ENCODE assay signal across 1 cellular context in genomic region chr20:728022-728944, GRCh38.
TF ChIP-seq lines count a peak whose summit lies in the region.

No MANE protein-coding gene starts in this region.

TF ChIP-seq in HepG2, 621 proteins besides CTCF, POLR2A, EP300 and RAD21 (continued from another document and continues in another):
- TF ChIP-seq ZNF512 (CRISPR knock-in tag; IDR thresholded peaks at IDR 0.05) (no peak), ZNF552 (CRISPR knock-in tag; IDR thresholded peaks at IDR 0.05; ENCODE audit: borderline replicate concordance) (no peak), DMAP1 (CRISPR knock-in tag; IDR thresholded peaks at IDR 0.05) (no peak), ZNF607 (CRISPR knock-in tag; IDR thresholded peaks at IDR 0.05; ENCODE audit: borderline replicate concordance) (no peak), PLRG1 (conservative IDR thresholded peaks at IDR 0.05) (no peak), HHEX (CRISPR knock-in tag; IDR thresholded peaks at IDR 0.05) (no peak), GZF1 (CRISPR knock-in tag; IDR thresholded peaks at IDR 0.05) (0 out of 2 replicates have a peak, but pooled peaks have one; percentile 51), RXRB (CRISPR knock-in tag; IDR thresholded peaks at IDR 0.05; ENCODE audit: borderline replicate concordance) (no peak), HNF4G (IDR thresholded peaks at IDR 0.05; ENCODE audit: borderline replicate concordance, low read depth, low read length) (no peak), HNF4G (CRISPR knock-in tag; IDR thresholded peaks at IDR 0.05; ENCODE audit: borderline replicate concordance, low read depth) (no peak), BORCS8-MEF2B (CRISPR knock-in tag; IDR thresholded peaks at IDR 0.05) (peak; percentile 70; the same call in 1 of the 2 replicates), U2AF2 (IDR thresholded peaks at IDR 0.05; ENCODE audit: low read depth, low read length) (no peak), HNRNPLL (IDR thresholded peaks at IDR 0.05; ENCODE audit: low read depth, low read length, poor library complexity, severe bottlenecking) (peak; percentile 65), ERF (CRISPR knock-in tag; IDR thresholded peaks at IDR 0.05) (peak; percentile 66; the same call in 1 of the 2 replicates), ZNF713 (CRISPR knock-in tag; IDR thresholded peaks at IDR 0.05) (0 out of 2 replicates have a peak, but pooled peaks have one; percentile 58), ZEB1 (IDR thresholded peaks at IDR 0.05; ENCODE audit: insufficient replicate concordance, low read depth) (no peak), IKZF1 (IDR thresholded peaks at IDR 0.05) (no peak), MATR3 (CRISPR knock-in tag; IDR thresholded peaks at IDR 0.05) (no peak), ZNF747 (CRISPR knock-in tag; IDR thresholded peaks at IDR 0.05; ENCODE audit: borderline replicate concordance) (peak; percentile 59; the same call in 1 of the 2 replicates), ZNF10 (CRISPR knock-in tag; IDR thresholded peaks at IDR 0.05; ENCODE audit: borderline replicate concordance, low read depth) (no peak), CREB1 (IDR thresholded peaks at IDR 0.05) (no peak), CREB1 (CRISPR knock-in tag; IDR thresholded peaks at IDR 0.05) (no peak), CCDC6 (CRISPR knock-in tag; IDR thresholded peaks at IDR 0.05) (no peak), ZNF282 (IDR thresholded peaks at IDR 0.05; ENCODE audit: partially characterized antibody) (no peak), MEIS1 (CRISPR knock-in tag; IDR thresholded peaks at IDR 0.05; ENCODE audit: borderline replicate concordance) (peak; percentile 86; the same call in 1 of the 2 replicates), NFYC (CRISPR knock-in tag; IDR thresholded peaks at IDR 0.05) (no peak), ZNF136 (CRISPR knock-in tag; IDR thresholded peaks at IDR 0.05; ENCODE audit: low read depth) (no peak), TEAD3 (CRISPR knock-in tag; optimal IDR thresholded peaks at IDR 0.05; ENCODE audit: borderline replicate concordance) (peak; percentile 78), NCOA5 (CRISPR knock-in tag; IDR thresholded peaks at IDR 0.05) (no peak), ZNF12 (CRISPR knock-in tag; IDR thresholded peaks at IDR 0.05) (no peak), FOSL1 (CRISPR knock-in tag; IDR thresholded peaks at IDR 0.05; ENCODE audit: borderline replicate concordance) (no peak), MLLT10 (CRISPR knock-in tag; IDR thresholded peaks at IDR 0.05) (no peak), NFE2L2 (IDR thresholded peaks at IDR 0.05; ENCODE audit: low read length) (no peak), ZBTB14 (CRISPR knock-in tag; IDR thresholded peaks at IDR 0.05) (no peak), SMYD3 (CRISPR knock-in tag; IDR thresholded peaks at IDR 0.05) (no peak), ELF3 (CRISPR knock-in tag; IDR thresholded peaks at IDR 0.05) (no peak)
- TF ChIP-seq, protein P1, sequence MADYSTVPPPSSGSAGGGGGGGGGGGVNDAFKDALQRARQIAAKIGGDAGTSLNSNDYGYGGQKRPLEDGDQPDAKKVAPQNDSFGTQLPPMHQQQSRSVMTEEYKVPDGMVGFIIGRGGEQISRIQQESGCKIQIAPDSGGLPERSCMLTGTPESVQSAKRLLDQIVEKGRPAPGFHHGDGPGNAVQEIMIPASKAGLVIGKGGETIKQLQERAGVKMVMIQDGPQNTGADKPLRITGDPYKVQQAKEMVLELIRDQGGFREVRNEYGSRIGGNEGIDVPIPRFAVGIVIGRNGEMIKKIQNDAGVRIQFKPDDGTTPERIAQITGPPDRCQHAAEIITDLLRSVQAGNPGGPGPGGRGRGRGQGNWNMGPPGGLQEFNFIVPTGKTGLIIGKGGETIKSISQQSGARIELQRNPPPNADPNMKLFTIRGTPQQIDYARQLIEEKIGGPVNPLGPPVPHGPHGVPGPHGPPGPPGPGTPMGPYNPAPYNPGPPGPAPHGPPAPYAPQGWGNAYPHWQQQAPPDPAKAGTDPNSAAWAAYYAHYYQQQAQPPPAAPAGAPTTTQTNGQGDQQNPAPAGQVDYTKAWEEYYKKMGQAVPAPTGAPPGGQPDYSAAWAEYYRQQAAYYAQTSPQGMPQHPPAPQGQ (CRISPR knock-in tag; IDR thresholded peaks at IDR 0.05; ENCODE audit: borderline replicate concordance) = no peak
- TF ChIP-seq, protein P2, sequence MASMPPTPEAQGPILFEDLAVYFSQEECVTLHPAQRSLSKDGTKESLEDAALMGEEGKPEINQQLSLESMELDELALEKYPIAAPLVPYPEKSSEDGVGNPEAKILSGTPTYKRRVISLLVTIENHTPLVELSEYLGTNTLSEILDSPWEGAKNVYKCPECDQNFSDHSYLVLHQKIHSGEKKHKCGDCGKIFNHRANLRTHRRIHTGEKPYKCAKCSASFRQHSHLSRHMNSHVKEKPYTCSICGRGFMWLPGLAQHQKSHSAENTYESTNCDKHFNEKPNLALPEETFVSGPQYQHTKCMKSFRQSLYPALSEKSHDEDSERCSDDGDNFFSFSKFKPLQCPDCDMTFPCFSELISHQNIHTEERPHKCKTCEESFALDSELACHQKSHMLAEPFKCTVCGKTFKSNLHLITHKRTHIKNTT (CRISPR knock-in tag; IDR thresholded peaks at IDR 0.05) = no peak
- TF ChIP-seq, protein P3, sequence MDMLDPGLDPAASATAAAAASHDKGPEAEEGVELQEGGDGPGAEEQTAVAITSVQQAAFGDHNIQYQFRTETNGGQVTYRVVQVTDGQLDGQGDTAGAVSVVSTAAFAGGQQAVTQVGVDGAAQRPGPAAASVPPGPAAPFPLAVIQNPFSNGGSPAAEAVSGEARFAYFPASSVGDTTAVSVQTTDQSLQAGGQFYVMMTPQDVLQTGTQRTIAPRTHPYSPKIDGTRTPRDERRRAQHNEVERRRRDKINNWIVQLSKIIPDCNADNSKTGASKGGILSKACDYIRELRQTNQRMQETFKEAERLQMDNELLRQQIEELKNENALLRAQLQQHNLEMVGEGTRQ (IDR thresholded peaks at IDR 0.05; ENCODE audit: low read depth, low read length) = no peak
- TF ChIP-seq, protein P3 (CRISPR knock-in tag; IDR thresholded peaks at IDR 0.05; ENCODE audit: borderline replicate concordance) = no peak
- TF ChIP-seq, protein P4, sequence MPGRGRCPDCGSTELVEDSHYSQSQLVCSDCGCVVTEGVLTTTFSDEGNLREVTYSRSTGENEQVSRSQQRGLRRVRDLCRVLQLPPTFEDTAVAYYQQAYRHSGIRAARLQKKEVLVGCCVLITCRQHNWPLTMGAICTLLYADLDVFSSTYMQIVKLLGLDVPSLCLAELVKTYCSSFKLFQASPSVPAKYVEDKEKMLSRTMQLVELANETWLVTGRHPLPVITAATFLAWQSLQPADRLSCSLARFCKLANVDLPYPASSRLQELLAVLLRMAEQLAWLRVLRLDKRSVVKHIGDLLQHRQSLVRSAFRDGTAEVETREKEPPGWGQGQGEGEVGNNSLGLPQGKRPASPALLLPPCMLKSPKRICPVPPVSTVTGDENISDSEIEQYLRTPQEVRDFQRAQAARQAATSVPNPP (CRISPR knock-in tag; IDR thresholded peaks at IDR 0.05) = no peak
- TF ChIP-seq, protein P5, sequence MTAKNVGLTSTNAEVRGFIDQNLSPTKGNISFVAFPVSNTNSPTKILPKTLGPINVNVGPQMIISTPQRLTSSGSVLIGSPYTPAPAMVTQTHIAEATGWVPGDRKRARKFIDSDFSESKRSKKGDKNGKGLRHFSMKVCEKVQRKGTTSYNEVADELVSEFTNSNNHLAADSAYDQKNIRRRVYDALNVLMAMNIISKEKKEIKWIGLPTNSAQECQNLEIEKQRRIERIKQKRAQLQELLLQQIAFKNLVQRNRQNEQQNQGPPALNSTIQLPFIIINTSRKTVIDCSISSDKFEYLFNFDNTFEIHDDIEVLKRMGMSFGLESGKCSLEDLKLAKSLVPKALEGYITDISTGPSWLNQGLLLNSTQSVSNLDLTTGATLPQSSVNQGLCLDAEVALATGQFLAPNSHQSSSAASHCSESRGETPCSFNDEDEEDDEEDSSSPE (CRISPR knock-in tag; IDR thresholded peaks at IDR 0.05) = 0 out of 2 replicates have a peak, but pooled peaks have one; percentile 41
- TF ChIP-seq, protein P6, sequence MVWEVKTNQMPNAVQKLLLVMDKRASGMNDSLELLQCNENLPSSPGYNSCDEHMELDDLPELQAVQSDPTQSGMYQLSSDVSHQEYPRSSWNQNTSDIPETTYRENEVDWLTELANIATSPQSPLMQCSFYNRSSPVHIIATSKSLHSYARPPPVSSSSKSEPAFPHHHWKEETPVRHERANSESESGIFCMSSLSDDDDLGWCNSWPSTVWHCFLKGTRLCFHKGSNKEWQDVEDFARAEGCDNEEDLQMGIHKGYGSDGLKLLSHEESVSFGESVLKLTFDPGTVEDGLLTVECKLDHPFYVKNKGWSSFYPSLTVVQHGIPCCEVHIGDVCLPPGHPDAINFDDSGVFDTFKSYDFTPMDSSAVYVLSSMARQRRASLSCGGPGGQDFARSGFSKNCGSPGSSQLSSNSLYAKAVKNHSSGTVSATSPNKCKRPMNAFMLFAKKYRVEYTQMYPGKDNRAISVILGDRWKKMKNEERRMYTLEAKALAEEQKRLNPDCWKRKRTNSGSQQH (CRISPR knock-in tag; IDR thresholded peaks at IDR 0.05; ENCODE audit: low read depth) = 0 out of 2 replicates have a peak, but pooled peaks have one; percentile 39
- TF ChIP-seq, protein P7, sequence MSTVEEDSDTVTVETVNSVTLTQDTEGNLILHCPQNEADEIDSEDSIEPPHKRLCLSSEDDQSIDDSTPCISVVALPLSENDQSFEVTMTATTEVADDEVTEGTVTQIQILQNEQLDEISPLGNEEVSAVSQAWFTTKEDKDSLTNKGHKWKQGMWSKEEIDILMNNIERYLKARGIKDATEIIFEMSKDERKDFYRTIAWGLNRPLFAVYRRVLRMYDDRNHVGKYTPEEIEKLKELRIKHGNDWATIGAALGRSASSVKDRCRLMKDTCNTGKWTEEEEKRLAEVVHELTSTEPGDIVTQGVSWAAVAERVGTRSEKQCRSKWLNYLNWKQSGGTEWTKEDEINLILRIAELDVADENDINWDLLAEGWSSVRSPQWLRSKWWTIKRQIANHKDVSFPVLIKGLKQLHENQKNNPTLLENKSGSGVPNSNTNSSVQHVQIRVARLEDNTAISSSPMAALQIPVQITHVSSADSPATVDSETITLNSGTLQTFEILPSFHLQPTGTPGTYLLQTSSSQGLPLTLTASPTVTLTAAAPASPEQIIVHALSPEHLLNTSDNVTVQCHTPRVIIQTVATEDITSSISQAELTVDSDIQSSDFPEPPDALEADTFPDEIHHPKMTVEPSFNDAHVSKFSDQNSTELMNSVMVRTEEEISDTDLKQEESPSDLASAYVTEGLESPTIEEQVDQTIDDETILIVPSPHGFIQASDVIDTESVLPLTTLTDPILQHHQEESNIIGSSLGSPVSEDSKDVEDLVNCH (CRISPR knock-in tag; IDR thresholded peaks at IDR 0.05) = no peak
